Comparison of ENCODE assay signal across 1 cellular context in the genomic region with DNA sequence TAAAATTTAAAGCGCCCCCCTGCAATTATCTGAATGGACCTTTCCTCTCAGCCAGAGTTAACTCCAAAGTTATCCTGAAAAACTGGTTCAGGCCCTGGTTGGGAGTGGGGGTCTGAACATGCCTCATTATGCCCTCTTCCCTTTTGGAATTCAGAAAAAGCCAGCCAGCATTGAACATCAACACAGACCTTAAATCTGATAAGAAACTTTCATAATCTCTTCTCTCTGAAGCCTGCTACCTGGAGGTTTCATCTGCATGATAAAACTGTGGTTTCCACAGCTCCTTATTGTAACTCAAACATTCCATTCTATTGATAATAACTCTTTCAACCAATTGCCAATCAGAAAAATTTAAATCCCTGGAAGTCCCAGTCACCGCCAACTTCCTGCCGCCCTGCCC.
TF ChIP-seq lines count a peak whose summit lies in the region.

No MANE protein-coding gene starts in this region.

TF ChIP-seq in GM23338, 12 proteins besides CTCF, POLR2A, EP300 and RAD21 (continued from another document):
- TF ChIP-seq, protein P1, sequence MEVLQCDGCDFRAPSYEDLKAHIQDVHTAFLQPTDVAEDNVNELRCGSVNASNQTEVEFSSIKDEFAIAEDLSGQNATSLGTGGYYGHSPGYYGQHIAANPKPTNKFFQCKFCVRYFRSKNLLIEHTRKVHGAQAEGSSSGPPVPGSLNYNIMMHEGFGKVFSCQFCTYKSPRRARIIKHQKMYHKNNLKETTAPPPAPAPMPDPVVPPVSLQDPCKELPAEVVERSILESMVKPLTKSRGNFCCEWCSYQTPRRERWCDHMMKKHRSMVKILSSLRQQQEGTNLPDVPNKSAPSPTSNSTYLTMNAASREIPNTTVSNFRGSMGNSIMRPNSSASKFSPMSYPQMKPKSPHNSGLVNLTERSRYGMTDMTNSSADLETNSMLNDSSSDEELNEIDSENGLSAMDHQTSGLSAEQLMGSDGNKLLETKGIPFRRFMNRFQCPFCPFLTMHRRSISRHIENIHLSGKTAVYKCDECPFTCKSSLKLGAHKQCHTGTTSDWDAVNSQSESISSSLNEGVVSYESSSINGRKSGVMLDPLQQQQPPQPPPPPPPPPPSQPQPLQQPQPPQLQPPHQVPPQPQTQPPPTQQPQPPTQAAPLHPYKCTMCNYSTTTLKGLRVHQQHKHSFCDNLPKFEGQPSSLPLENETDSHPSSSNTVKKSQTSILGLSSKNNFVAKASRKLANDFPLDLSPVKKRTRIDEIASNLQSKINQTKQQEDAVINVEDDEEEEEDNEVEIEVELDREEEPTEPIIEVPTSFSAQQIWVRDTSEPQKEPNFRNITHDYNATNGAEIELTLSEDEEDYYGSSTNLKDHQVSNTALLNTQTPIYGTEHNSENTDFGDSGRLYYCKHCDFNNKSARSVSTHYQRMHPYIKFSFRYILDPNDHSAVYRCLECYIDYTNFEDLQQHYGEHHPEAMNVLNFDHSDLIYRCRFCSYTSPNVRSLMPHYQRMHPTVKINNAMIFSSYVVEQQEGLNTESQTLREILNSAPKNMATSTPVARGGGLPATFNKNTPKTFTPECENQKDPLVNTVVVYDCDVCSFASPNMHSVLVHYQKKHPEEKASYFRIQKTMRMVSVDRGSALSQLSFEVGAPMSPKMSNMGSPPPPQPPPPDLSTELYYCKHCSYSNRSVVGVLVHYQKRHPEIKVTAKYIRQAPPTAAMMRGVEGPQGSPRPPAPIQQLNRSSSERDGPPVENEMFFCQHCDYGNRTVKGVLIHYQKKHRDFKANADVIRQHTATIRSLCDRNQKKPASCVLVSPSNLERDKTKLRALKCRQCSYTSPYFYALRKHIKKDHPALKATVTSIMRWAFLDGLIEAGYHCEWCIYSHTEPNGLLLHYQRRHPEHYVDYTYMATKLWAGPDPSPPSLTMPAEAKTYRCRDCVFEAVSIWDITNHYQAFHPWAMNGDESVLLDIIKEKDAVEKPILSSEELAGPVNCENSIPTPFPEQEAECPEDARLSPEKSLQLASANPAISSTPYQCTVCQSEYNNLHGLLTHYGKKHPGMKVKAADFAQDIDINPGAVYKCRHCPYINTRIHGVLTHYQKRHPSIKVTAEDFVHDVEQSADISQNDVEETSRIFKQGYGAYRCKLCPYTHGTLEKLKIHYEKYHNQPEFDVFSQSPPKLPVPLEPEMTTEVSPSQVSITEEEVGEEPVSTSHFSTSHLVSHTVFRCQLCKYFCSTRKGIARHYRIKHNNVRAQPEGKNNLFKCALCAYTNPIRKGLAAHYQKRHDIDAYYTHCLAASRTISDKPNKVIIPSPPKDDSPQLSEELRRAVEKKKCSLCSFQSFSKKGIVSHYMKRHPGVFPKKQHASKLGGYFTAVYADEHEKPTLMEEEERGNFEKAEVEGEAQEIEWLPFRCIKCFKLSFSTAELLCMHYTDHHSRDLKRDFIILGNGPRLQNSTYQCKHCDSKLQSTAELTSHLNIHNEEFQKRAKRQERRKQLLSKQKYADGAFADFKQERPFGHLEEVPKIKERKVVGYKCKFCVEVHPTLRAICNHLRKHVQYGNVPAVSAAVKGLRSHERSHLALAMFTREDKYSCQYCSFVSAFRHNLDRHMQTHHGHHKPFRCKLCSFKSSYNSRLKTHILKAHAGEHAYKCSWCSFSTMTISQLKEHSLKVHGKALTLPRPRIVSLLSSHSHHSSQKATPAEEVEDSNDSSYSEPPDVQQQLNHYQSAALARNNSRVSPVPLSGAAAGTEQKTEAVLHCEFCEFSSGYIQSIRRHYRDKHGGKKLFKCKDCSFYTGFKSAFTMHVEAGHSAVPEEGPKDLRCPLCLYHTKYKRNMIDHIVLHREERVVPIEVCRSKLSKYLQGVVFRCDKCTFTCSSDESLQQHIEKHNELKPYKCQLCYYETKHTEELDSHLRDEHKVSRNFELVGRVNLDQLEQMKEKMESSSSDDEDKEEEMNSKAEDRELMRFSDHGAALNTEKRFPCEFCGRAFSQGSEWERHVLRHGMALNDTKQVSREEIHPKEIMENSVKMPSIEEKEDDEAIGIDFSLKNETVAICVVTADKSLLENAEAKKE (CRISPR knock-in tag; IDR thresholded peaks at IDR 0.05), result no peak
- no peak for TF ChIP-seq JUNB (IDR thresholded peaks at IDR 0.05; ENCODE audit: unreplicated experiment)
- no peak for TF ChIP-seq POLR2AphosphoS5 (IDR thresholded peaks at IDR 0.05; ENCODE audit: low read depth)
- no peak for TF ChIP-seq NANOG (IDR thresholded peaks at IDR 0.05; ENCODE audit: borderline replicate concordance)
- TF ChIP-seq CREB1 (CRISPR knock-in tag; IDR thresholded peaks at IDR 0.05; ENCODE audit: low read depth), result no peak
